ENCODE assay signal across 20 cellular contexts in genomic region chr19:10091370-10091687, GRCh38. TPM values are rescaled to one million over a fixed set of nuclear protein-coding genes. Genes with fewer than 3 reads are reported as not detected.
DNase-seq lines count a peak whose midpoint lies in the region; ATAC-seq, FAIRE-seq and TF ChIP-seq lines count a peak whose summit lies in the region.
"Had no signal": no experiment of that assay in that cellular context is flagged by ENCODE, and none has a peak within 500 bp of the region (broad histone marks: within the 10 kb centered on the region; RNA-seq: fewer than 3 reads in every experiment).

No MANE protein-coding gene starts in this region.

- H3K4me3 ChIP-seq in BLaER1 treated with 17β-estradiol and CSF1 and Interleukin-3, amounts not matched to agents 10 nM and 100 nM = no peak overlapping the region
- H3K4me3 ChIP-seq in H7 (ENCODE audit: insufficient read depth, low read depth, low read length) (no peak overlapping the region), GM12878 (no peak overlapping the region), Peyer's patch (no peak overlapping the region)
- H3K4me3 ChIP-seq: PC-9, SJSA1 had no signal

- TF ChIP-seq CTCF in GM12878 (IDR thresholded peaks at IDR 0.05 in 2 of 3, conservative IDR thresholded peaks at IDR 0.05 in 1 of 3; ENCODE audit: control insufficient read depth in 2 of 3, extremely low read depth in 1 of 3, insufficient read depth in 1 of 3, low read depth in 3 of 3, low read length in 3 of 3) (no peak), Peyer's patch (IDR thresholded peaks at IDR 0.05) (no peak)

- SMC1A ChIA-PET in GM12878 (lab: Charles Lee; ENCODE audit: uncharacterized antibody, unreplicated experiment) = no interaction called here

- peaks cover 19 to 52% (median 39%) of the 10 kb centered on the region in 11 experiments; a peak in 21 of 22 replicates for H3K36me3 ChIP-seq in BLaER1 treated with 17β-estradiol and CSF1 and Interleukin-3, amounts not matched to agents 10 nM and 100 nM
- H3K36me3 ChIP-seq in H7 (replicated peaks; ENCODE audit: control insufficient read depth, insufficient read depth, low read length) = peaks cover 4% of the 10 kb centered on the region
- peaks cover 16 to 25% of the 10 kb centered on the region in 2 experiments for H3K36me3 ChIP-seq in GM12878 (ENCODE audit: control insufficient read depth in 2 of 2, insufficient read depth in 2 of 2, low read length in 1 of 2)
- H3K36me3 ChIP-seq in Peyer's patch = peaks cover 0 to 39% (median 0%) of the 10 kb centered on the region in 3 donors

- H3K4me2 ChIP-seq in BLaER1 treated with 17β-estradiol and CSF1 and Interleukin-3, amounts not matched to agents 10 nM and 100 nM = peak overlapping the region in 8 of 11 experiments; percentile 35 to 79 (median 60); a peak in 12 of 22 replicates
- no peak overlapping the region for H3K4me2 ChIP-seq in GM12878 (ENCODE audit: control insufficient read depth, insufficient read depth)
- H3K4me2 ChIP-seq: PC-9 had no signal

- peaks cover 0 to 17% (median 0%) of the 10 kb centered on the region in 11 experiments; a peak in 4 of 22 replicates for H4K20me1 ChIP-seq in BLaER1 treated with 17β-estradiol and CSF1 and Interleukin-3, amounts not matched to agents 10 nM and 100 nM
- H4K20me1 ChIP-seq in GM12878 (ENCODE audit: control insufficient read depth, insufficient read depth) = no peaks in the 10 kb centered on the region

- peaks cover 11 to 25% of the 10 kb centered on the region in 2 donors for H3K36me3 Mint-ChIP-seq in naive B cell

- DNase-seq in H7 = peak; percentile 28
- DNase-seq in GM12878 (ENCODE audit: low read depth, low spot score) = no peak
- no peak for DNase-seq in naive B cell
- no peak for DNase-seq in AG08395 (ENCODE audit: low spot score)
- no peak for DNase-seq in Peyer's patch
- DNase-seq: Caco-2; CD4-positive, alpha-beta T cell; DMS153; GF-D8; GOT3; NCI-H1417 treated with DMSO at 0.1 percent for 48 hours; NCI-H187 treated with DMSO at 0.1 percent for 48 hours; NCI-H345; NCI-H526; PC-9 had no signal

- RAD21 ChIA-PET in GM12878 (lab: Charles Lee; ENCODE audit: unreplicated experiment) = no interaction called here

- no peak for TF ChIP-seq EP300 in GM12878 (IDR thresholded peaks at IDR 0.05; ENCODE audit: borderline replicate concordance in 1 of 2, control insufficient read depth in 1 of 2, low read depth in 2 of 2, low read length in 2 of 2)

- H3K4me1 ChIP-seq in BLaER1 treated with 17β-estradiol and CSF1 and Interleukin-3, amounts not matched to agents 10 nM and 100 nM = peaks cover 16 to 37% (median 29%) of the 10 kb centered on the region in 10 experiments
- H3K4me1 ChIP-seq in GM12878 (ENCODE audit: control insufficient read depth, insufficient read depth, low read length) (peaks cover 13% of the 10 kb centered on the region), Peyer's patch (peaks cover 0 to 9% (median 6%) of the 10 kb centered on the region in 4 donors)
- H3K4me1 ChIP-seq: Caco-2 had no signal

- no peak overlapping the region for H2AFZ ChIP-seq in GM12878 (ENCODE audit: control insufficient read depth, low read depth, low read length)
- H2AFZ ChIP-seq: PC-9 had no signal

- peaks cover 0 to 2% (median 0%) of the 10 kb centered on the region in 7 donors for H3K9me3 Mint-ChIP-seq in naive B cell
- H3K9me3 Mint-ChIP-seq: CD4-positive, alpha-beta T cell had no signal

- peaks cover 14% of the 10 kb centered on the region for H3K79me2 ChIP-seq in GM12878 (ENCODE audit: control insufficient read depth, insufficient read depth, low read length)

- no peak for FAIRE-seq in GM12878 (lab: Jason Lieb, UNC)

- H3K27ac Mint-ChIP-seq in naive B cell = peak overlapping the region in 4 of 6 donors; percentile 33 to 87 (median 78)

- peak overlapping the region in 5 of 11 experiments; percentile 6 to 48 (median 30); a peak in 5 of 22 replicates for H3K27ac ChIP-seq in BLaER1 treated with 17β-estradiol and CSF1 and Interleukin-3, amounts not matched to agents 10 nM and 100 nM
- H3K27ac ChIP-seq in GM12878 (ENCODE audit: control insufficient read depth, insufficient read depth) (peak overlapping the region; percentile 6; the same call in 1 of the 2 replicates), Peyer's patch (peak overlapping the region in 2 of 4 donors; percentile 49 to 59)
- H3K27ac ChIP-seq: PC-9, SJSA1 had no signal

- in situ Hi-C loops in GM12878 (cut with MboI) = no loop called here

- no peaks in the 10 kb centered on the region for H3K9me3 ChIP-seq in BLaER1 treated with 17β-estradiol and CSF1 and Interleukin-3, amounts not matched to agents 10 nM and 100 nM (replicated peaks in 1 of 11)
- H3K9me3 ChIP-seq in GM12878 (replicated peaks; ENCODE audit: control insufficient read depth, insufficient read depth, low read length) (no peaks in the 10 kb centered on the region; the same call in 2 of the 3 replicates), Peyer's patch (no peaks in the 10 kb centered on the region)
- H3K9me3 ChIP-seq: Caco-2 had no signal

- intact Hi-C loops in GM12878 (cut with micrococcal nuclease; ENCODE audit: unreplicated experiment) = no loop called here

- no peak for ATAC-seq in GM12878
- no peak for ATAC-seq in naive B cell (ENCODE audit: low read depth in 2 of 2)
- no peak for ATAC-seq in GM19351 (IDR thresholded peaks at IDR 0.05; ENCODE audit: unreplicated experiment)
- ATAC-seq in GM19452 (IDR thresholded peaks at IDR 0.05; ENCODE audit: unreplicated experiment) = no peak

- TF ChIP-seq POLR2A in GM12878 (IDR thresholded peaks at IDR 0.05; ENCODE audit: low read depth, low read length) = 0 out of 2 replicates have a peak, but pooled peaks have one; percentile 13
- TF ChIP-seq POLR2A in Peyer's patch (IDR thresholded peaks at IDR 0.05) = no peak

- TF ChIP-seq RAD21 in GM12878 (IDR thresholded peaks at IDR 0.05; ENCODE audit: insufficient read depth, low read depth, low read length) = no peak

- no TSS peak for BruUV-seq in GM12878 (replicated peaks; lab: Mats Ljungman, UMichigan)

- H3K4me3 Mint-ChIP-seq in naive B cell = peak overlapping the region in 3 of 8 donors; percentile 19 to 61 (median 55)
- H3K4me3 Mint-ChIP-seq: CD4-positive, alpha-beta T cell had no signal

- CTCF ChIA-PET in GM12878 (lab: Yijun Ruan, JAX) = no interaction called here

- POLR2A ChIA-PET in GM12878 (lab: Charles Lee) = no interaction called here

- WGBS in GM12878 (ENCODE audit: insufficient coverage, insufficient replicate concordance, low lambda C conversion rate, missing lambda C conversion rate) = 95% methylated on average over 4 of the region's 17 CpGs

- H3K9ac ChIP-seq in BLaER1 treated with 17β-estradiol and CSF1 and Interleukin-3, amounts not matched to agents 10 nM and 100 nM = peak overlapping the region in 4 of 11 experiments; percentile 19 to 46 (median 32); a peak in 3 of 22 replicates
- H3K9ac ChIP-seq in GM12878 (ENCODE audit: control insufficient read depth, insufficient read depth, low read length) = no peak overlapping the region

- no peaks in the 10 kb centered on the region for H3K27me3 Mint-ChIP-seq in naive B cell
- H3K27me3 Mint-ChIP-seq: CD4-positive, alpha-beta T cell had no signal

- no peaks in the 10 kb centered on the region for H3K27me3 ChIP-seq in BLaER1 treated with 17β-estradiol and CSF1 and Interleukin-3, amounts not matched to agents 10 nM and 100 nM
- H3K27me3 ChIP-seq in H7 (ENCODE audit: control insufficient read depth, insufficient read depth, low read length) = peaks cover 17% of the 10 kb centered on the region
- H3K27me3 ChIP-seq in GM12878 (replicated peaks in 1 of 2; ENCODE audit: control insufficient read depth in 2 of 2, insufficient read depth in 2 of 2, low read length in 1 of 2) = no peaks in the 10 kb centered on the region
- no peaks in the 10 kb centered on the region for H3K27me3 ChIP-seq in Peyer's patch
- H3K27me3 ChIP-seq: SJSA1 had no signal

- H3K4me1 Mint-ChIP-seq in naive B cell = peaks cover 21 to 27% (median 24%) of the 10 kb centered on the region in 3 donors

RNA-seq across cellular contexts. Expression of gene SHFL, which starts 5.2 kb away (rescaled TPM):
- 14.4 and 20.4 TPM in 2 replicates for total RNA-seq in H7 (2014; rRNA removed; shearing (Covaris generic))
- total RNA-seq in GM12878 (2013; cell fraction: nucleolus; rRNA removed) = 59.9 and 73.5 TPM in 2 replicates
- 44.6 and 45.4 TPM in 2 replicates for total RNA-seq in GM12878 (2014; rRNA removed)
- 30.5 and 30.7 TPM in 2 replicates for total RNA-seq in GM12878 (2014; rRNA removed; fragmentation: Illumina TruSeq; extraction: Trizol)
- 51.7 and 57.9 TPM in 2 replicates for total RNA-seq in GM12878 (2021)
- 39.3 TPM for polyA plus RNA-seq in GM12878 (2011; ENCODE audit: low read depth)
- 53.1 and 63.7 TPM in 2 replicates for polyA plus RNA-seq in GM12878 (2011; rRNA removed)
- polyA plus RNA-seq in GM12878 (2011; cell fraction: cytosol; rRNA removed) = 68.1 and 104 TPM in 2 replicates
- polyA plus RNA-seq in GM12878 (2011; cell fraction: nucleus; rRNA removed) = 400 and 422 TPM in 2 replicates
- polyA plus RNA-seq in GM12878 (2012) = 71.2 and 100 TPM in 2 replicates
- polyA plus RNA-seq in GM12878 (2014; fragmentation: Illumina TruSeq; extraction: Trizol) = 41.7 and 49.6 TPM in 2 replicates
- polyA plus RNA-seq in GM12878 (2014; fragmentation: Nextera tagmentation; extraction: Ambion mirVana) = 10 to 100 TPM in 1 of 2 experiments, 1 to 10 TPM in 1; 8.0 to 18.3 TPM
- 83.8 and 83.9 TPM in 2 replicates for polyA plus RNA-seq in GM12878 (2014; rRNA removed)
- 10 to 100 TPM; 33.6 to 36.8 TPM for polyA plus RNA-seq in GM12878 (2016; fragmentation: Nextera tagmentation; extraction: Ambion mirVana)
- 34.3 and 50.4 TPM in 2 replicates for polyA minus RNA-seq in GM12878 (2011; rRNA and poly(A)+ RNA removed)
- polyA minus RNA-seq in GM12878 (2011; cell fraction: cytosol; rRNA and poly(A)+ RNA removed) = 16.6 and 22.1 TPM in 2 replicates
- 40.0 and 54.8 TPM in 2 replicates for polyA minus RNA-seq in GM12878 (2011; cell fraction: nucleus; rRNA and poly(A)+ RNA removed)
- polyA plus RNA-seq in naive B cell (ENCODE audit: low read depth in 6 of 6) = 10 to 100 TPM; 14.7 to 37.0 (median 23.8) TPM
- 100 to 1,000 TPM in 1 of 4 donors, 10 to 100 TPM in 3; 39.9 to 125 (median 62.7) TPM for total RNA-seq in Peyer's patch

RNA-seq across cellular contexts. Expression of gene ANGPTL6, which starts 11.1 kb away (rescaled TPM):
- total RNA-seq in H7 (2014; rRNA removed; shearing (Covaris generic)) = 0.15 TPM in 1 of 2 replicates, not detected in the other
- 38.8 and 41.4 TPM in 2 replicates for total RNA-seq in GM12878 (2013; cell fraction: nucleolus; rRNA removed)
- total RNA-seq in GM12878 (2014; rRNA removed) (13.1 and 17.4 TPM in 2 replicates), GM12878 (2014; rRNA removed; fragmentation: Illumina TruSeq; extraction: Trizol) (6.0 and 7.2 TPM in 2 replicates), GM12878 (2021) (16.5 and 16.8 TPM in 2 replicates), Peyer's patch (10 to 100 TPM in 1 of 4 donors, 1 to 10 TPM in 3; 1.1 to 19.0 (median 2.5) TPM)
- 11.7 TPM for polyA plus RNA-seq in GM12878 (2011; ENCODE audit: low read depth)
- polyA plus RNA-seq in GM12878 (2011; rRNA removed) (10.5 and 23.6 TPM in 2 replicates), GM12878 (2014; fragmentation: Illumina TruSeq; extraction: Trizol) (2.3 and 6.6 TPM in 2 replicates), GM12878 (2014; fragmentation: Nextera tagmentation; extraction: Ambion mirVana) (under 1 TPM; 0.45 to 0.90 TPM), GM12878 (2014; rRNA removed) (18.3 and 18.9 TPM in 2 replicates), GM12878 (2016; fragmentation: Nextera tagmentation; extraction: Ambion mirVana) (1 to 10 TPM; 1.3 to 4.9 TPM), naive B cell (ENCODE audit: low read depth in 6 of 6) (1 to 10 TPM in 1 of 6 donors, under 1 TPM in 3, not detected in 2; 0.39 to 1.1 (median 0.65) TPM)
- 40.4 and 48.7 TPM in 2 replicates for polyA plus RNA-seq in GM12878 (2011; cell fraction: cytosol; rRNA removed)
- 150 and 154 TPM in 2 replicates for polyA plus RNA-seq in GM12878 (2011; cell fraction: nucleus; rRNA removed)
- 23.2 and 29.6 TPM in 2 replicates for polyA plus RNA-seq in GM12878 (2012)
- polyA minus RNA-seq in GM12878 (2011; rRNA and poly(A)+ RNA removed) = 7.7 and 16.2 TPM in 2 replicates
- polyA minus RNA-seq in GM12878 (2011; cell fraction: cytosol; rRNA and poly(A)+ RNA removed) = 8.8 and 10.2 TPM in 2 replicates
- 8.5 and 16.2 TPM in 2 replicates for polyA minus RNA-seq in GM12878 (2011; cell fraction: nucleus; rRNA and poly(A)+ RNA removed)
- total RNA-seq: M059J, PC-9 had no signal

RNA-seq across cellular contexts. Expression of gene PPAN, which starts 14.8 kb away (rescaled TPM):
- 52.9 and 54.4 TPM in 2 replicates for total RNA-seq in H7 (2014; rRNA removed; shearing (Covaris generic))
- 135 and 145 TPM in 2 replicates for total RNA-seq in GM12878 (2013; cell fraction: nucleolus; rRNA removed)
- total RNA-seq in GM12878 (2014; rRNA removed) = 96.5 and 123 TPM in 2 replicates
- total RNA-seq in GM12878 (2014; rRNA removed; fragmentation: Illumina TruSeq; extraction: Trizol) = 67.6 and 68.9 TPM in 2 replicates
- total RNA-seq in GM12878 (2021) = 147 and 165 TPM in 2 replicates
- 26.9 TPM for polyA plus RNA-seq in GM12878 (2011; ENCODE audit: low read depth)
- 40.1 and 92.2 TPM in 2 replicates for polyA plus RNA-seq in GM12878 (2011; rRNA removed)
- polyA plus RNA-seq in GM12878 (2011; cell fraction: cytosol; rRNA removed) = 92.2 and 132 TPM in 2 replicates
- 173 and 212 TPM in 2 replicates for polyA plus RNA-seq in GM12878 (2011; cell fraction: nucleus; rRNA removed)
- 78.6 and 81.6 TPM in 2 replicates for polyA plus RNA-seq in GM12878 (2012)
- 20.3 and 65.0 TPM in 2 replicates for polyA plus RNA-seq in GM12878 (2014; fragmentation: Illumina TruSeq; extraction: Trizol)
- 1 to 10 TPM; 2.1 to 7.6 TPM for polyA plus RNA-seq in GM12878 (2014; fragmentation: Nextera tagmentation; extraction: Ambion mirVana)
- polyA plus RNA-seq in GM12878 (2014; rRNA removed) = 149 and 196 TPM in 2 replicates
- polyA plus RNA-seq in GM12878 (2016; fragmentation: Nextera tagmentation; extraction: Ambion mirVana) = 100 to 1,000 TPM; 163 to 171 TPM
- 113 and 176 TPM in 2 replicates for polyA minus RNA-seq in GM12878 (2011; rRNA and poly(A)+ RNA removed)
- 70.0 and 73.4 TPM in 2 replicates for polyA minus RNA-seq in GM12878 (2011; cell fraction: cytosol; rRNA and poly(A)+ RNA removed)
- polyA minus RNA-seq in GM12878 (2011; cell fraction: nucleus; rRNA and poly(A)+ RNA removed) = 69.6 and 130 TPM in 2 replicates
- polyA plus RNA-seq in naive B cell (ENCODE audit: low read depth in 6 of 6) = 10 to 100 TPM in 5 of 6 donors, 1 to 10 TPM in 1; 7.8 to 30.7 (median 15.1) TPM
- total RNA-seq in Peyer's patch = 100 to 1,000 TPM in 1 of 4 donors, 10 to 100 TPM in 3; 11.7 to 147 (median 24.7) TPM

RNA-seq across cellular contexts. Expression of gene P2RY11, which starts 20.2 kb away (rescaled TPM):
- total RNA-seq in H7 (2014; rRNA removed; shearing (Covaris generic)) = 0.87 and 6.2 TPM in 2 replicates
- 57.8 and 61.7 TPM in 2 replicates for total RNA-seq in GM12878 (2013; cell fraction: nucleolus; rRNA removed)
- 11.4 and 17.4 TPM in 2 replicates for total RNA-seq in GM12878 (2014; rRNA removed)
- total RNA-seq in GM12878 (2014; rRNA removed; fragmentation: Illumina TruSeq; extraction: Trizol) = 7.4 and 8.2 TPM in 2 replicates
- 42.0 and 46.5 TPM in 2 replicates for total RNA-seq in GM12878 (2021)
- 5.0 TPM for polyA plus RNA-seq in GM12878 (2011; ENCODE audit: low read depth)
- polyA plus RNA-seq in GM12878 (2011; rRNA removed) = 12.5 and 26.5 TPM in 2 replicates
- 44.1 and 69.0 TPM in 2 replicates for polyA plus RNA-seq in GM12878 (2011; cell fraction: cytosol; rRNA removed)
- 81.5 and 114 TPM in 2 replicates for polyA plus RNA-seq in GM12878 (2011; cell fraction: nucleus; rRNA removed)
- polyA plus RNA-seq in GM12878 (2012) = 28.3 and 37.9 TPM in 2 replicates
- polyA plus RNA-seq in GM12878 (2014; fragmentation: Illumina TruSeq; extraction: Trizol) = 1.2 and 4.9 TPM in 2 replicates
- under 1 TPM; 0.14 to 0.57 TPM for polyA plus RNA-seq in GM12878 (2014; fragmentation: Nextera tagmentation; extraction: Ambion mirVana)
- 32.5 and 39.0 TPM in 2 replicates for polyA plus RNA-seq in GM12878 (2014; rRNA removed)
- 1 to 10 TPM; 6.7 to 7.0 TPM for polyA plus RNA-seq in GM12878 (2016; fragmentation: Nextera tagmentation; extraction: Ambion mirVana)
- polyA minus RNA-seq in GM12878 (2011; rRNA and poly(A)+ RNA removed) = 16.9 and 49.7 TPM in 2 replicates
- 22.1 and 26.3 TPM in 2 replicates for polyA minus RNA-seq in GM12878 (2011; cell fraction: cytosol; rRNA and poly(A)+ RNA removed)
- polyA minus RNA-seq in GM12878 (2011; cell fraction: nucleus; rRNA and poly(A)+ RNA removed) = 8.6 and 28.3 TPM in 2 replicates
- 1 to 10 TPM in 3 of 6 donors, under 1 TPM in 3; 0.69 to 1.2 (median 0.92) TPM for polyA plus RNA-seq in naive B cell (ENCODE audit: low read depth in 6 of 6)
- total RNA-seq in Peyer's patch = 10 to 100 TPM in 2 of 4 donors, 1 to 10 TPM in 2; 7.0 to 21.5 (median 11.6) TPM

RNA-seq across cellular contexts. Expression of gene EIF3G, which starts 28.4 kb away (rescaled TPM):
- total RNA-seq in H7 (2014; rRNA removed; shearing (Covaris generic)) = 354 and 376 TPM in 2 replicates
- total RNA-seq in GM12878 (2013; cell fraction: nucleolus; rRNA removed) = 95.9 and 98.0 TPM in 2 replicates
- total RNA-seq in GM12878 (2014; rRNA removed) = 356 and 362 TPM in 2 replicates
- total RNA-seq in GM12878 (2014; rRNA removed; fragmentation: Illumina TruSeq; extraction: Trizol) = 187 and 220 TPM in 2 replicates
- total RNA-seq in GM12878 (2021) = 303 and 318 TPM in 2 replicates
- 79.2 TPM for polyA plus RNA-seq in GM12878 (2011; ENCODE audit: low read depth)
- polyA plus RNA-seq in GM12878 (2011; rRNA removed) = 101 and 119 TPM in 2 replicates
- polyA plus RNA-seq in GM12878 (2011; cell fraction: cytosol; rRNA removed) = 166 and 220 TPM in 2 replicates
- 377 and 479 TPM in 2 replicates for polyA plus RNA-seq in GM12878 (2011; cell fraction: nucleus; rRNA removed)
- 208 and 240 TPM in 2 replicates for polyA plus RNA-seq in GM12878 (2012)
- polyA plus RNA-seq in GM12878 (2014; fragmentation: Illumina TruSeq; extraction: Trizol) = 132 and 219 TPM in 2 replicates
- 10 to 100 TPM; 28.0 to 48.5 TPM for polyA plus RNA-seq in GM12878 (2014; fragmentation: Nextera tagmentation; extraction: Ambion mirVana)
- polyA plus RNA-seq in GM12878 (2014; rRNA removed) = 284 and 299 TPM in 2 replicates
- polyA plus RNA-seq in GM12878 (2016; fragmentation: Nextera tagmentation; extraction: Ambion mirVana) = 100 to 1,000 TPM; 201 to 225 TPM
- 45.5 and 84.7 TPM in 2 replicates for polyA minus RNA-seq in GM12878 (2011; rRNA and poly(A)+ RNA removed)
- polyA minus RNA-seq in GM12878 (2011; cell fraction: cytosol; rRNA and poly(A)+ RNA removed) = 47.4 and 49.3 TPM in 2 replicates
- 61.5 and 116 TPM in 2 replicates for polyA minus RNA-seq in GM12878 (2011; cell fraction: nucleus; rRNA and poly(A)+ RNA removed)
- polyA plus RNA-seq in naive B cell (ENCODE audit: low read depth in 6 of 6) = 100 to 1,000 TPM; 141 to 177 (median 159) TPM
- 100 to 1,000 TPM; 111 to 220 (median 181) TPM for total RNA-seq in Peyer's patch
